Comparison of ENCODE assay signal across 9 cellular contexts in the genomic region with DNA sequence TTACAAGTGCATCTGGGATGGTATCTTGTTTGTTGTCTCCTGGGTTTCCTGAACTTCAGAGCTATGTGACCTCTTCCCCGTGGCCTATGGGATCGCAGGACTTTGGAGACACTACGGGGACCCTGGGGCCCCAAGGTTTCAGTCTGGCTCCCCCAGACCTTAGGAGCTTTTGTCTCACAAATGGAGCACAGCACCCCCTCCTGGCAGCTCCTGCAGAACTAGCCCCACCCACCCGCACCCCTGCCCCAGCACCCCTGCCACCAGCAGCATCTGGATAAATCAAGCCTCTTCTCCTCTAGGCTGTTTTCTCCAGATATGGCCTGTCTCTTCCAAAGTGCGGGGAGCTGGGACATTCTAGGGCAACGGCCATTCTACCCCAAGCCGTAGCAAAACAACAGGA. TPM values are rescaled to one million over a fixed set of nuclear protein-coding genes. Genes with fewer than 3 reads are reported as not detected.
A peak's percentile ranks its signal among the peaks of the same experiment; 100 is the strongest.
DNase-seq lines count a peak whose midpoint lies in the region; ATAC-seq and TF ChIP-seq lines count a peak whose summit lies in the region.
"Had no signal": no experiment of that assay in that cellular context is flagged by ENCODE, and none has a peak within 500 bp of the region (broad histone marks: within the 10 kb centered on the region; RNA-seq: fewer than 3 reads in every experiment).

No MANE protein-coding gene starts in this region.

- no peak overlapping the region for H3K4me3 Mint-ChIP-seq in progenitor cell of endocrine pancreas (ENCODE audit: low read depth)
- H3K4me3 Mint-ChIP-seq in activated T-helper 2 cell treated with anti-CD3 and anti-CD28 coated beads, Interferon-gamma antibody, Interleukin-2, Interleukin-4, amounts not matched to agents 10 μg/mL and 5 μg/mL and 100 μg/mL, durations not matched to agents 14 hours and 24 hours and 36 hours (ENCODE audit: low read depth), result no peak overlapping the region

- H3K36me3 Mint-ChIP-seq in progenitor cell of endocrine pancreas (ENCODE audit: insufficient read depth), result peaks cover 6% of the 10 kb centered on the region
- H3K36me3 Mint-ChIP-seq in activated T-helper 2 cell treated with anti-CD3 and anti-CD28 coated beads, Interferon-gamma antibody, Interleukin-2, Interleukin-4, amounts not matched to agents 10 μg/mL and 5 μg/mL and 100 μg/mL, durations not matched to agents 14 hours and 24 hours and 36 hours (ENCODE audit: low read depth), result peaks cover 49% of the 10 kb centered on the region

- H3K4me3 ChIP-seq in SK-N-MC, result no peak overlapping the region
- H3K4me3 ChIP-seq in ascending aorta, result no peak overlapping the region
- H3K4me3 ChIP-seq: skin epidermis had no signal

- no peaks in the 10 kb centered on the region for H3K27me3 ChIP-seq in ascending aorta

- H3K36me3 ChIP-seq in SK-N-MC (ENCODE audit: insufficient read depth, low read length) (peaks cover 31% of the 10 kb centered on the region), ascending aorta (peaks cover 64 to 69% of the 10 kb centered on the region in 2 donors)

- intact Hi-C loops in ascending aorta (cut with DNase I), result no loop called here
- intact Hi-C loops in activated T-helper 2 cell treated with anti-CD3 and anti-CD28 coated beads, Interferon-gamma antibody, Interleukin-2, Interleukin-4, amounts not matched to agents 10 μg/mL and 5 μg/mL and 100 μg/mL, durations not matched to agents 14 hours and 24 hours and 36 hours (cut with micrococcal nuclease), result loop anchor here (1.0 kb wide), 1 partner anchor 69 kb away; no protein-coding TSS in a partner anchor

- H3K4me1 Mint-ChIP-seq in progenitor cell of endocrine pancreas (ENCODE audit: low read depth), result peaks cover 11% of the 10 kb centered on the region
- peaks cover 2% of the 10 kb centered on the region for H3K4me1 Mint-ChIP-seq in activated T-helper 2 cell treated with anti-CD3 and anti-CD28 coated beads, Interferon-gamma antibody, Interleukin-2, Interleukin-4, amounts not matched to agents 10 μg/mL and 5 μg/mL and 100 μg/mL, durations not matched to agents 14 hours and 24 hours and 36 hours (ENCODE audit: low read depth)

- no peaks in the 10 kb centered on the region for H3K9me3 ChIP-seq in SK-N-MC (ENCODE audit: low read depth, low read length)
- H3K9me3 ChIP-seq in ascending aorta, result no peaks in the 10 kb centered on the region

- DNase-seq in ELR (ENCODE audit: low read depth) (peak; percentile 36), SK-N-MC (ENCODE audit: low read depth, low spot score) (no peak), ascending aorta (ENCODE audit: low spot score in 2 of 2) (no peak), progenitor cell of endocrine pancreas (ENCODE audit: low spot score, unreplicated experiment) (no peak), NCI-H526 treated with DMSO at 0.1 percent for 48 hours (lab: John Stamatoyannopoulos, UW) (no peak), SK-N-DZ (ENCODE audit: low spot score) (no peak)
- no peak for DNase-seq in activated T-helper 2 cell treated with anti-CD3 and anti-CD28 coated beads, Interferon-gamma antibody, Interleukin-2, Interleukin-4, amounts not matched to agents 10 μg/mL and 5 μg/mL and 100 μg/mL, durations not matched to agents 14 hours and 24 hours and 36 hours (ENCODE audit: low spot score)

- H3K9me3 Mint-ChIP-seq in progenitor cell of endocrine pancreas (ENCODE audit: low read depth), result no peaks in the 10 kb centered on the region
- no peaks in the 10 kb centered on the region for H3K9me3 Mint-ChIP-seq in activated T-helper 2 cell treated with anti-CD3 and anti-CD28 coated beads, Interferon-gamma antibody, Interleukin-2, Interleukin-4, amounts not matched to agents 10 μg/mL and 5 μg/mL and 100 μg/mL, durations not matched to agents 14 hours and 24 hours and 36 hours

- H3K4me1 ChIP-seq in ascending aorta, result peaks cover 4 to 22% of the 10 kb centered on the region in 2 donors

- ATAC-seq in HG03159 (IDR thresholded peaks at IDR 0.05; ENCODE audit: unreplicated experiment), result no peak

- H3K27me3 Mint-ChIP-seq in progenitor cell of endocrine pancreas, result no peaks in the 10 kb centered on the region
- no peaks in the 10 kb centered on the region for H3K27me3 Mint-ChIP-seq in activated T-helper 2 cell treated with anti-CD3 and anti-CD28 coated beads, Interferon-gamma antibody, Interleukin-2, Interleukin-4, amounts not matched to agents 10 μg/mL and 5 μg/mL and 100 μg/mL, durations not matched to agents 14 hours and 24 hours and 36 hours (ENCODE audit: low read depth)

- peak overlapping the region; percentile 56 for H3K27ac Mint-ChIP-seq in progenitor cell of endocrine pancreas
- H3K27ac Mint-ChIP-seq in activated T-helper 2 cell treated with anti-CD3 and anti-CD28 coated beads, Interferon-gamma antibody, Interleukin-2, Interleukin-4, amounts not matched to agents 10 μg/mL and 5 μg/mL and 100 μg/mL, durations not matched to agents 14 hours and 24 hours and 36 hours, result no peak overlapping the region

- TF ChIP-seq CTCF in ascending aorta (IDR thresholded peaks at IDR 0.05) (peak in 2 of 3 experiments; percentile 11 to 28), progenitor cell of endocrine pancreas (IDR thresholded peaks at IDR 0.05; ENCODE audit: unreplicated experiment) (peak; percentile 28)

- H3K27ac ChIP-seq in SK-N-MC (peak overlapping the region; percentile 25; the same call in 1 of the 2 replicates), ascending aorta (no peak overlapping the region)
- H3K27ac ChIP-seq: skin epidermis had no signal

- H3K9ac ChIP-seq in SK-N-MC (ENCODE audit: insufficient read length), result no peak overlapping the region

RNA-seq across cellular contexts. Expression of a gene that starts 10.4 kb away (rescaled TPM):
- total RNA-seq in ascending aorta (not detected), progenitor cell of endocrine pancreas (39.4 and 39.7 TPM in 2 replicates)
- 115 and 123 TPM in 2 replicates for polyA plus RNA-seq in SK-N-DZ (2014; cell fraction: cytosol; rRNA removed)
- 163 and 172 TPM in 2 replicates for polyA plus RNA-seq in SK-N-DZ (2014; cell fraction: nucleus; rRNA removed)
- total RNA-seq in activated T-helper 2 cell treated with anti-CD3 and anti-CD28 coated beads, Interferon-gamma antibody, Interleukin-2, Interleukin-4, amounts not matched to agents 10 μg/mL and 5 μg/mL and 100 μg/mL, durations not matched to agents 14 hours and 24 hours and 36 hours, result 0.41 and 0.43 TPM in 2 replicates

RNA-seq across cellular contexts. Expression of a gene that starts 32.2 kb away (rescaled TPM):
- 3.1 TPM for total RNA-seq in ascending aorta
- 60.6 and 62.3 TPM in 2 replicates for total RNA-seq in progenitor cell of endocrine pancreas
- 65.1 and 69.4 TPM in 2 replicates for polyA plus RNA-seq in SK-N-DZ (2014; cell fraction: cytosol; rRNA removed)
- polyA plus RNA-seq in SK-N-DZ (2014; cell fraction: nucleus; rRNA removed), result 88.4 and 112 TPM in 2 replicates
- 29.9 and 30.3 TPM in 2 replicates for total RNA-seq in activated T-helper 2 cell treated with anti-CD3 and anti-CD28 coated beads, Interferon-gamma antibody, Interleukin-2, Interleukin-4, amounts not matched to agents 10 μg/mL and 5 μg/mL and 100 μg/mL, durations not matched to agents 14 hours and 24 hours and 36 hours

Comparison
In these comparisons a context has a peak if more than half of its experiments do, and no peak if none do; other contexts are left out.
1. RNA of a gene that starts 10.4 kb away (total RNA-seq): 39.4 to 39.7 TPM in progenitor cell of endocrine pancreas; 0.41 to 0.43 TPM in activated T-helper 2 cell treated with anti-CD3 and anti-CD28 coated beads, Interferon-gamma antibody, Interleukin-2, Interleukin-4, amounts not matched to agents 10 μg/mL and 5 μg/mL and 100 μg/mL, durations not matched to agents 14 hours and 24 hours and 36 hours and not detected in ascending aorta (single experiment); every median in the first group is over 10 times any median in the second.